ENCODE assay signal across 26 cellular contexts in genomic region chr2:58578276-58578675, GRCh38.
"Had no signal": no experiment of that assay in that cellular context is flagged by ENCODE, and none has a peak within 500 bp of the region (broad histone marks: within the 10 kb centered on the region; RNA-seq: fewer than 3 reads in every experiment).

No MANE protein-coding gene starts in this region.

- H3K9me3 Mint-ChIP-seq: activated B cell treated with CpG ODN at 0.5 μM for 24 hours; activated CD4-positive, alpha-beta memory T cell treated with anti-CD3 and anti-CD28 coated beads for 36 hours; activated CD4-positive, alpha-beta T cell treated with anti-CD3 and anti-CD28 coated beads, Interleukin-2, amount 10 ng/mL, durations not matched to agents 24 days and 14 days; activated CD8-positive, alpha-beta T cell treated with anti-CD3 and anti-CD28 coated beads for 36 hours; activated naive CD4-positive, alpha-beta T cell treated with anti-CD3 and anti-CD28 coated beads, Interleukin-2, amount 10 ng/mL, durations not matched to agents 7 days and 5 days; activated naive CD4-positive, alpha-beta T cell treated with anti-CD3 and anti-CD28 coated beads, Interleukin-2, amount 50 U/mL, for 24 hours; activated naive CD8-positive, alpha-beta T cell treated with anti-CD3 and anti-CD28 coated beads, Interleukin-2, amount 10 ng/mL, durations not matched to agents 7 days and 5 days; activated naive CD8-positive, alpha-beta T cell treated with anti-CD3 and anti-CD28 coated beads, Interleukin-2, amount 50 U/mL, for 24 hours; activated T-cell treated with anti-CD3 and anti-CD28 coated beads, Interleukin-2, amount 50 U/mL, for 24 hours; activated T-helper 2 cell treated with anti-CD3 and anti-CD28 coated beads, Interferon-gamma antibody, Interleukin-2, Interleukin-4, amounts not matched to agents 10 μg/mL and 5 μg/mL and 100 μg/mL, durations not matched to agents 14 hours and 24 hours and 36 hours; central memory CD8-positive, alpha-beta T cell; T-cell had no signal

- H3K27me3 Mint-ChIP-seq: activated B cell treated with CpG ODN at 0.5 μM for 24 hours; activated CD8-positive, alpha-beta T cell treated with anti-CD3 and anti-CD28 coated beads for 36 hours; activated naive CD4-positive, alpha-beta T cell treated with anti-CD3 and anti-CD28 coated beads, Interleukin-2, amount 10 ng/mL, durations not matched to agents 7 days and 5 days; activated naive CD8-positive, alpha-beta T cell treated with anti-CD3 and anti-CD28 coated beads, Interleukin-2, amount 10 ng/mL, durations not matched to agents 7 days and 5 days; activated naive CD8-positive, alpha-beta T cell treated with anti-CD3 and anti-CD28 coated beads, Interleukin-2, amount 50 U/mL, for 24 hours; activated T-cell treated with anti-CD3 and anti-CD28 coated beads, Interleukin-2, amount 50 U/mL, for 24 hours; central memory CD8-positive, alpha-beta T cell had no signal

- DNase-seq: activated B cell treated with CpG ODN at 0.5 μM for 24 hours; activated CD4-positive, alpha-beta memory T cell treated with anti-CD3 and anti-CD28 coated beads for 36 hours; activated CD4-positive, alpha-beta T cell treated with anti-CD3 and anti-CD28 coated beads for 4 hours; activated CD4-positive, alpha-beta T cell treated with anti-CD3 and anti-CD28 coated beads, Interleukin-2, amount 10 ng/mL, durations not matched to agents 24 days and 14 days; activated CD4-positive, alpha-beta T cell treated with anti-CD3 and anti-CD28 coated beads, Interleukin-2, amount 50 U/mL, for 1 hour; activated CD4-positive, alpha-beta T cell treated with anti-CD3 and anti-CD28 coated beads, Interleukin-2, amount 50 U/mL, for 4 hours; activated CD4-positive, CD25-positive, alpha-beta regulatory T cell treated with anti-CD3 and anti-CD28 coated beads, Interleukin-2, amount 50 U/mL, for 72 hours; activated CD8-positive, alpha-beta memory T cell treated with anti-CD3 and anti-CD28 coated beads, Interleukin-2, amount 50 U/mL, for 4 hours; activated CD8-positive, alpha-beta T cell treated with anti-CD3 and anti-CD28 coated beads for 36 hours; activated effector memory CD4-positive, alpha-beta T cell treated with Interleukin-2 at 50 U/mL for 16 hours; activated gamma-delta T cell; activated naive CD4-positive, alpha-beta T cell treated with anti-CD3 and anti-CD28 coated beads, Interleukin-2, amount 10 ng/mL, durations not matched to agents 7 days and 5 days; activated naive CD4-positive, alpha-beta T cell treated with Interleukin-2 at 50 U/mL for 16 hours; activated naive CD8-positive, alpha-beta T cell treated with anti-CD3 and anti-CD28 coated beads, Interleukin-2, amount 10 ng/mL, durations not matched to agents 7 days and 5 days; activated naive CD8-positive, alpha-beta T cell treated with anti-CD3 and anti-CD28 coated beads, Interleukin-2, amount 50 U/mL, for 24 hours; activated T-cell treated with anti-CD3 and anti-CD28 coated beads, Interleukin-2, amount 50 U/mL, for 24 hours; activated T-cell treated with anti-CD3 and anti-CD28 coated beads, Interleukin-2, amount 50 U/mL, for 48 hours; cerebellar nuclear complex; T-cell; T-helper 17 cell; T1000 had no signal

- H3K4me3 Mint-ChIP-seq: activated B cell treated with CpG ODN at 0.5 μM for 24 hours; activated CD4-positive, alpha-beta memory T cell treated with anti-CD3 and anti-CD28 coated beads for 36 hours; activated CD4-positive, alpha-beta T cell treated with anti-CD3 and anti-CD28 coated beads, Interleukin-2, amount 10 ng/mL, durations not matched to agents 24 days and 14 days; activated CD8-positive, alpha-beta T cell treated with anti-CD3 and anti-CD28 coated beads for 36 hours; activated naive CD4-positive, alpha-beta T cell treated with anti-CD3 and anti-CD28 coated beads, Interleukin-2, amount 10 ng/mL, durations not matched to agents 7 days and 5 days; activated naive CD4-positive, alpha-beta T cell treated with anti-CD3 and anti-CD28 coated beads, Interleukin-2, amount 50 U/mL, for 24 hours; activated naive CD8-positive, alpha-beta T cell; activated naive CD8-positive, alpha-beta T cell treated with anti-CD3 and anti-CD28 coated beads, Interleukin-2, amount 10 ng/mL, durations not matched to agents 7 days and 5 days; activated naive CD8-positive, alpha-beta T cell treated with anti-CD3 and anti-CD28 coated beads, Interleukin-2, amount 50 U/mL, for 24 hours; activated T-cell treated with anti-CD3 and anti-CD28 coated beads, Interleukin-2, amount 50 U/mL, for 24 hours; brain; central memory CD8-positive, alpha-beta T cell; T-cell; T-helper 17 cell had no signal

- ATAC-seq: activated CD8-positive, alpha-beta T cell treated with anti-CD3 and anti-CD28 coated beads for 36 hours; activated naive CD8-positive, alpha-beta T cell treated with anti-CD3 and anti-CD28 coated beads, Interleukin-2, amount 50 U/mL, for 24 hours; T-cell; T-helper 17 cell had no signal

- H3K36me3 Mint-ChIP-seq: activated CD4-positive, alpha-beta memory T cell treated with anti-CD3 and anti-CD28 coated beads for 36 hours; activated naive CD4-positive, alpha-beta T cell treated with anti-CD3 and anti-CD28 coated beads, Interleukin-2, amount 10 ng/mL, durations not matched to agents 7 days and 5 days; activated naive CD4-positive, alpha-beta T cell treated with anti-CD3 and anti-CD28 coated beads, Interleukin-2, amount 50 U/mL, for 24 hours; activated naive CD8-positive, alpha-beta T cell; activated naive CD8-positive, alpha-beta T cell treated with anti-CD3 and anti-CD28 coated beads, Interleukin-2, amount 10 ng/mL, durations not matched to agents 7 days and 5 days; T-cell had no signal

- H3K4me1 Mint-ChIP-seq: activated B cell treated with CpG ODN at 0.5 μM for 24 hours; activated CD4-positive, alpha-beta T cell treated with anti-CD3 and anti-CD28 coated beads, Interleukin-2, amount 10 ng/mL, durations not matched to agents 24 days and 14 days; activated naive CD4-positive, alpha-beta T cell treated with anti-CD3 and anti-CD28 coated beads, Interleukin-2, amount 10 ng/mL, durations not matched to agents 7 days and 5 days; activated naive CD4-positive, alpha-beta T cell treated with anti-CD3 and anti-CD28 coated beads, Interleukin-2, amount 50 U/mL, for 24 hours; activated naive CD8-positive, alpha-beta T cell treated with anti-CD3 and anti-CD28 coated beads, Interleukin-2, amount 10 ng/mL, durations not matched to agents 7 days and 5 days; activated naive CD8-positive, alpha-beta T cell treated with anti-CD3 and anti-CD28 coated beads, Interleukin-2, amount 50 U/mL, for 24 hours; central memory CD8-positive, alpha-beta T cell; T-cell; T-helper 17 cell had no signal

- H3K27ac Mint-ChIP-seq: activated B cell treated with CpG ODN at 0.5 μM for 24 hours; activated CD4-positive, alpha-beta memory T cell treated with anti-CD3 and anti-CD28 coated beads for 36 hours; activated CD4-positive, alpha-beta T cell treated with anti-CD3 and anti-CD28 coated beads, Interleukin-2, amount 10 ng/mL, durations not matched to agents 24 days and 14 days; activated CD8-positive, alpha-beta T cell treated with anti-CD3 and anti-CD28 coated beads for 36 hours; activated naive CD4-positive, alpha-beta T cell treated with anti-CD3 and anti-CD28 coated beads, Interleukin-2, amount 10 ng/mL, durations not matched to agents 7 days and 5 days; activated naive CD4-positive, alpha-beta T cell treated with anti-CD3 and anti-CD28 coated beads, Interleukin-2, amount 50 U/mL, for 24 hours; activated naive CD8-positive, alpha-beta T cell; activated naive CD8-positive, alpha-beta T cell treated with anti-CD3 and anti-CD28 coated beads, Interleukin-2, amount 10 ng/mL, durations not matched to agents 7 days and 5 days; activated naive CD8-positive, alpha-beta T cell treated with anti-CD3 and anti-CD28 coated beads, Interleukin-2, amount 50 U/mL, for 24 hours; activated T-cell treated with anti-CD3 and anti-CD28 coated beads, Interleukin-2, amount 50 U/mL, for 24 hours; activated T-helper 2 cell treated with anti-CD3 and anti-CD28 coated beads, Interferon-gamma antibody, Interleukin-2, Interleukin-4, amounts not matched to agents 10 μg/mL and 5 μg/mL and 100 μg/mL, durations not matched to agents 14 hours and 24 hours and 36 hours; brain; T-cell; T-helper 17 cell had no signal
